ENCODE assay signal across 8 cellular contexts in the genomic region with DNA sequence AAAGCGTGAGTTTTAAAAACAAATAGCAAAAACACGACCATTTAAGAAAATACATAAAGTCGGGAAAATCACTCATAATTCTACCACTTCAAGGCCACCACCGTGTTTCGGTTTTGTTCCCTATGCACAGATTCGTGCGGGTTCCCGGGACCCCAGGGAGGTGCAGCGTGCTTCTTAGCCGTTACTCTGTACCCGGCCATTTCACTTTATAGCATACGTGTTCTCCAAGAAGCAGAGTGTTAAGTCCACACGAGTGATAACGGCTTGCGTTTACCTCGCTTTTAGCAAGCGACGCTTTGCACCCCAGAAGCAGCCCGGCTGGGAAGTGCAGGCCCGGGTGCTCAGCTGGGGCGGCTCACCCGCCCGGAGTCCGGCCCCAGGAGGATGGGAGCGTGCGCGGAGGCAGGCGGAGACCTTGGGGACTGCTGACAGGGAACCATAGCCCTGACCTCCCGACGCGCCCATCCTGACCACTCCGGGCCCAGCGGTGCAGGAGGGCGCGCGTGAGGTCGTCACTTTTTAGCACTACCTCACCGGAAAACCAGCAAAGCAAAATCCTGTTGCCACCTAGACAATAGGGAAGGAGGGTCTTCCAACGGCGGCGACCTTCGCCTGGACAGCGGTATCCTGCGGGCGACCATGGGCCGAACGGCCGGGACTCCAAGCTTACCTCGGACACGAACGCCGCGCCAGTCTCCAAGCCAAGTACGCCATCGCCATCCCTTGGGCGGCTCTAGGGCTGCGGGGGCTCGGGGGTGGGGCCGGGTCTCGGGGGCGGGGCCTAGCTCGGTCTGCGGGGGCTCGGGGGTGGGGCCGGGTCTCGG. TPM values are rescaled to one million over a fixed set of nuclear protein-coding genes. Genes with fewer than 3 reads are reported as not detected.
A peak's percentile ranks its signal among the peaks of the same experiment; 100 is the strongest.
DNase-seq lines count a peak whose midpoint lies in the region; ATAC-seq, FAIRE-seq and TF ChIP-seq lines count a peak whose summit lies in the region.

A gene with protein sequence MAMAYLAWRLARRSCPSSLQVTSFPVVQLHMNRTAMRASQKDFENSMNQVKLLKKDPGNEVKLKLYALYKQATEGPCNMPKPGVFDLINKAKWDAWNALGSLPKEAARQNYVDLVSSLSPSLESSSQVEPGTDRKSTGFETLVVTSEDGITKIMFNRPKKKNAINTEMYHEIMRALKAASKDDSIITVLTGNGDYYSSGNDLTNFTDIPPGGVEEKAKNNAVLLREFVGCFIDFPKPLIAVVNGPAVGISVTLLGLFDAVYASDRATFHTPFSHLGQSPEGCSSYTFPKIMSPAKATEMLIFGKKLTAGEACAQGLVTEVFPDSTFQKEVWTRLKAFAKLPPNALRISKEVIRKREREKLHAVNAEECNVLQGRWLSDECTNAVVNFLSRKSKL (minus strand): TSS at position 735 of the 824 bp plus-strand sequence. CDS start 15 bp downstream, at position 720.

- H3K36me3 ChIP-seq in urinary bladder (ENCODE audit: insufficient read depth) = peaks cover 6% of the 10 kb centered on the region

- no peaks in the 10 kb centered on the region for H3K27me3 Mint-ChIP-seq in activated naive CD8-positive, alpha-beta T cell treated with anti-CD3 and anti-CD28 coated beads, Interleukin-2, amount 50 U/mL, for 24 hours

- 1% methylated on average over 66 of the region's 66 CpGs for WGBS in urinary bladder

- H3K27ac ChIP-seq in urinary bladder (ENCODE audit: low read depth) = peak within 1 kb of the TSS; percentile 77

- DNase-seq in D721Med (ENCODE audit: insufficient read length, low spot score) (peak; percentile 76), HTR-8/SVneo (ENCODE audit: insufficient read length, low spot score) (peak; percentile 50), SK-MEL-5 (ENCODE audit: low read depth, low spot score) (peak; percentile 70), cardiac septum (ENCODE audit: low spot score) (peak; percentile 87), pons (ENCODE audit: low spot score) (peak; percentile 46)
- DNase-seq in activated naive CD8-positive, alpha-beta T cell treated with anti-CD3 and anti-CD28 coated beads, Interleukin-2, amount 50 U/mL, for 24 hours = peak; percentile 56

- intact Hi-C loops in cardiac septum (cut with DNase I) = no loop called here

- H3K4me3 Mint-ChIP-seq in activated naive CD8-positive, alpha-beta T cell treated with anti-CD3 and anti-CD28 coated beads, Interleukin-2, amount 50 U/mL, for 24 hours = peak within 1 kb of the TSS; percentile 85

- FAIRE-seq in D721Med (lab: Jason Lieb, UNC) (no peak), HTR-8/SVneo (lab: Jason Lieb, UNC) (no peak)

- peak; percentile 42 for ATAC-seq in GM21390 (IDR thresholded peaks at IDR 0.05; ENCODE audit: unreplicated experiment)
- peak; percentile 57 for ATAC-seq in activated naive CD8-positive, alpha-beta T cell treated with anti-CD3 and anti-CD28 coated beads, Interleukin-2, amount 50 U/mL, for 24 hours

- H3K4me1 Mint-ChIP-seq in activated naive CD8-positive, alpha-beta T cell treated with anti-CD3 and anti-CD28 coated beads, Interleukin-2, amount 50 U/mL, for 24 hours = peaks cover 43% of the 10 kb centered on the region

- in situ Hi-C loops in SK-MEL-5 (cut with HindIII; ENCODE audit: low pct_unique_long_range_greater_than_20kb, low sequenced_read_pairs) = no loop called here

- H3K4me3 ChIP-seq in urinary bladder (ENCODE audit: low read depth, low read length) = peak within 1 kb of the TSS; percentile 66

- H3K9me3 Mint-ChIP-seq in activated naive CD8-positive, alpha-beta T cell treated with anti-CD3 and anti-CD28 coated beads, Interleukin-2, amount 50 U/mL, for 24 hours = peaks cover 11% of the 10 kb centered on the region

- H3K4me1 ChIP-seq in urinary bladder (ENCODE audit: insufficient read depth) = no peaks in the 10 kb centered on the region

- no peak for TF ChIP-seq CTCF in D721Med (IDR thresholded peaks at IDR 0.05; ENCODE audit: insufficient read depth, missing control alignments)

- H3K36me3 Mint-ChIP-seq in activated naive CD8-positive, alpha-beta T cell treated with anti-CD3 and anti-CD28 coated beads, Interleukin-2, amount 50 U/mL, for 24 hours (ENCODE audit: low read depth) = peaks cover 25% of the 10 kb centered on the region

- peak within 1 kb of the TSS; percentile 78 for H3K27ac Mint-ChIP-seq in activated naive CD8-positive, alpha-beta T cell treated with anti-CD3 and anti-CD28 coated beads, Interleukin-2, amount 50 U/mL, for 24 hours

RNA-seq across cellular contexts. Expression of the gene that starts here (rescaled TPM):
- total RNA-seq in SK-MEL-5 (2014; rRNA removed; shearing (Covaris generic)) = 103 and 117 TPM in 2 replicates
- 47.2 and 49.8 TPM in 2 replicates for polyA plus RNA-seq in SK-MEL-5 (2015; cell fraction: cytosol; rRNA removed)
- polyA plus RNA-seq in SK-MEL-5 (2015; cell fraction: nucleus; rRNA removed) = 42.0 and 43.4 TPM in 2 replicates
- total RNA-seq in cardiac septum (123 TPM), urinary bladder (62.7 TPM)
- 50.3 TPM for polyA plus RNA-seq in urinary bladder

Comparison
In these comparisons a context has a peak if more than half of its experiments do, and no peak if none do; other contexts are left out.
1. Peak in every context shown above with its lines: DNase-seq, ATAC-seq, H3K4me3 ChIP-seq and H3K27ac ChIP-seq.